ENCODE assay signal across 11 cellular contexts in the genomic region with DNA sequence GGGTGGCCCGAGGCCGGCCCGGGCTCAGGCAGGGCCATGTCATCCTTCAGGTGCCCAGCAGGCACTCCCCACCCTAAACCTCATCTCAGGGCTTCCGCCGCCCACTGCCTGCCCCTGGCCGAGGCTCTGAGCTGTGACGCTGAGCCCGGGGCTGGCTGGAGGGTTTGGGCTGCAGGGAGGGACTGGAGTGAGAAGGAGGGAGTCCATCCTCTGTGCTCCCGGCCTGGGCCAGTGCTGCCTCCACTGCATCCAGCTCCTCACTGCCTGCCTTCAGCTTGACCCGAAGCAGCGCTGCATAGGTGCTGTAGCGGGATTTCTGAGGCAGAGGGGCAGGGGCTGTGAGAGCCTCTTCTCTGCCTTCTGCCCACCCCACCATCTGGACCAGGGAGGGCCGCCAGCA. TPM values are rescaled to one million over a fixed set of nuclear protein-coding genes. Genes with fewer than 3 reads are reported as not detected.
"Had no signal": no experiment of that assay in that cellular context is flagged by ENCODE, and none has a peak within 500 bp of the region (broad histone marks: within the 10 kb centered on the region; RNA-seq: fewer than 3 reads in every experiment).

No MANE protein-coding gene starts in this region.

- H3K27ac ChIP-seq: adrenal gland, epithelial cell of prostate, right atrium auricular region, upper lobe of right lung had no signal

- H3K9me3 Mint-ChIP-seq: activated naive CD4-positive, alpha-beta T cell treated with anti-CD3 and anti-CD28 coated beads for 36 hours; effector memory CD8-positive, alpha-beta T cell; stimulated activated effector memory CD8-positive, alpha-beta T cell treated with anti-CD3 and anti-CD28 coated beads, Interleukin-12 subunit alpha, Interleukin-12 subunit beta, amount 100 ng/mL, for 72 hours had no signal

- H3K9me3 ChIP-seq: adrenal gland, right atrium auricular region, upper lobe of right lung had no signal

- H3K4me3 Mint-ChIP-seq: activated naive CD4-positive, alpha-beta T cell treated with anti-CD3 and anti-CD28 coated beads for 36 hours; effector memory CD8-positive, alpha-beta T cell; stimulated activated effector memory CD8-positive, alpha-beta T cell treated with anti-CD3 and anti-CD28 coated beads, Interleukin-12 subunit alpha, Interleukin-12 subunit beta, amount 100 ng/mL, for 72 hours had no signal

- H3K27me3 ChIP-seq: right atrium auricular region had no signal

- DNase-seq: effector memory CD8-positive, alpha-beta T cell had no signal

- H3K4me3 ChIP-seq: adrenal gland, right atrium auricular region, smooth muscle cell, upper lobe of right lung had no signal

RNA-seq across cellular contexts. Expression of a gene that starts 15.5 kb away (rescaled TPM):
- total RNA-seq: mesenteric fat pad had no signal

RNA-seq across cellular contexts. Expression of a gene that starts 48.2 kb away (rescaled TPM):
- total RNA-seq: right atrium auricular region, smooth muscle cell, subcutaneous adipose tissue had no signal
- polyA plus RNA-seq: neural cell had no signal
